ENCODE assay signal across 1 cellular context in genomic region chr4:38965866-38966265, GRCh38.
TF ChIP-seq lines count a peak whose summit lies in the region.

No MANE protein-coding gene starts in this region.

TF ChIP-seq in A549, 52 proteins besides CTCF, POLR2A, EP300 and RAD21 (continued from another document):
- TF ChIP-seq E2F6 (IDR thresholded peaks at IDR 0.05; ENCODE audit: borderline replicate concordance, low read depth) = no peak
- no peak for TF ChIP-seq MAX (IDR thresholded peaks at IDR 0.05)
- TF ChIP-seq NR3C1 (IDR thresholded peaks at IDR 0.05) = no peak
- no peak for TF ChIP-seq CHD4 (IDR thresholded peaks at IDR 0.05; ENCODE audit: borderline replicate concordance)
- no peak for TF ChIP-seq FOSB (CRISPR knock-in tag; IDR thresholded peaks at IDR 0.05)
